16 cellular contexts compared by ENCODE assay signal in the genomic region with DNA sequence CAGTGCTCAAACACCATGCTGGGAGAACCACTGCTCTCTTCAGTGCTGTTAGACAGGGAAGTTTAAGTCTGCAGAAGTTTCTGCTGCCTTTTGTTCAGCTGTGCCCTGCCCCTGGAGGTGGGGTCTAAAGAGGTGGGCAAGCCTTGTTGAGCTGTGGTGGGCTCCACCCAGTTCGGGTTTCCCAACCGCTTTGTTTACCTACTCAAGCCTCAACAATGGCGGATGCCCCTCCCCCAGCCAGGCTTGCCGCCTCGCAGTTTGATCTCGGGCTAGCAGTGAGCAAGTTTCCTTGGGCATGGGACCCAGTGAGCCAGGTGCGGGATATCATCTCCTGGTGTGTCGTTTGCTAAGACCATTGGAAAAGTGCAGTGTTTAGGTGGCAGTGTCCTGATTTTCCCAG.
"Had no signal": no experiment of that assay in that cellular context is flagged by ENCODE, and none has a peak within 500 bp of the region (broad histone marks: within the 10 kb centered on the region; RNA-seq: fewer than 3 reads in every experiment).

No MANE protein-coding gene starts in this region.

- H3K36me3 ChIP-seq: esophagus squamous epithelium, spleen, tibial nerve had no signal

- DNase-seq: effector memory CD8-positive, alpha-beta T cell; esophagus squamous epithelium; foreskin keratinocyte; left colon; naive thymus-derived CD4-positive, alpha-beta T cell; nephron progenitor cell; psoas muscle; retina; spleen; stimulated activated CD4-positive, alpha-beta T cell treated with anti-CD3 and anti-CD28 coated beads, Interleukin-15, amount 100 ng/mL, for 24 hours; stimulated activated CD4-positive, alpha-beta T cell treated with anti-CD3 and anti-CD28 coated beads, Interleukin-1b, Interleukin-23, amount 100 ng/mL, for 48 hours; stimulated activated CD4-positive, alpha-beta T cell treated with anti-CD3 and anti-CD28 coated beads, Interleukin-4, amount 100 ng/mL, for 24 hours; stimulated activated naive CD8-positive, alpha-beta T cell treated with anti-CD3 and anti-CD28 coated beads, Interleukin-15, amount 100 ng/mL, for 72 hours; testis had no signal

- H3K9ac ChIP-seq: parathyroid adenoma had no signal

- H3K27me3 ChIP-seq: esophagus squamous epithelium, foreskin keratinocyte, spleen, testis, tibial nerve had no signal

- H3K9me3 ChIP-seq: esophagus squamous epithelium, psoas muscle, testis, tibial nerve had no signal

- H3K4me3 ChIP-seq: esophagus squamous epithelium, psoas muscle, spleen, testis, tibial nerve had no signal

- H3K27ac ChIP-seq: esophagus squamous epithelium, foreskin keratinocyte, parathyroid adenoma, psoas muscle, spleen, testis, tibial nerve had no signal

- H3K4me1 ChIP-seq: esophagus squamous epithelium, foreskin keratinocyte, psoas muscle, spleen, testis, tibial nerve had no signal

- H3K79me2 ChIP-seq: parathyroid adenoma had no signal
